1 cellular context compared by ENCODE assay signal in genomic region chr5:154700289-154700928, GRCh38.
TF ChIP-seq lines count a peak whose summit lies in the region.
"Not testable (repeated sequence)": the region's sequence is repeated elsewhere in the genome, so short reads cannot be mapped to it uniquely, and the experiment has no call there.

No MANE protein-coding gene starts in this region.

TF ChIP-seq in HepG2, 621 proteins besides CTCF, POLR2A, EP300 and RAD21:
- TF ChIP-seq FOXP1, SOX13, SOX6 (IDR thresholded peaks at IDR 0.05): not testable (repeated sequence)
- TF ChIP-seq FOXP1 (CRISPR knock-in tag; IDR thresholded peaks at IDR 0.05): peak; percentile 55; the same call in 1 of the 2 replicates
- TF ChIP-seq SP5 (CRISPR knock-in tag; IDR thresholded peaks at IDR 0.05; ENCODE audit: borderline replicate concordance, low read depth): peak; percentile 63
- peak; percentile 41; the same call in 1 of the 2 replicates for TF ChIP-seq HDAC2 (CRISPR knock-in tag; IDR thresholded peaks at IDR 0.05)
- TF ChIP-seq ZNF609 (CRISPR knock-in tag; IDR thresholded peaks at IDR 0.05; ENCODE audit: borderline replicate concordance): 0 out of 2 replicates have a peak, but pooled peaks have one; percentile 28
- TF ChIP-seq ZNF317 (CRISPR knock-in tag; IDR thresholded peaks at IDR 0.05): 0 out of 2 replicates have a peak, but pooled peaks have one; percentile 14
- TF ChIP-seq ZMYM3 (CRISPR knock-in tag; IDR thresholded peaks at IDR 0.05): peak; percentile 32; the same call in 1 of the 2 replicates
- TF ChIP-seq RXRA (CRISPR knock-in tag; IDR thresholded peaks at IDR 0.05): peak; percentile 26; the same call in 1 of the 2 replicates
- TF ChIP-seq SALL1 (CRISPR knock-in tag; IDR thresholded peaks at IDR 0.05): peak; percentile 73
- peak; percentile 42; the same call in 1 of the 2 replicates for TF ChIP-seq ZNF121 (CRISPR knock-in tag; IDR thresholded peaks at IDR 0.05)
- 0 out of 2 replicates have a peak, but pooled peaks have one; percentile 26 for TF ChIP-seq POGZ (CRISPR knock-in tag; IDR thresholded peaks at IDR 0.05)
- TF ChIP-seq SOX5 (CRISPR knock-in tag; IDR thresholded peaks at IDR 0.05; ENCODE audit: borderline replicate concordance): peak; percentile 28; the same call in 1 of the 2 replicates
- TF ChIP-seq GFI1 (CRISPR knock-in tag; IDR thresholded peaks at IDR 0.05; ENCODE audit: borderline replicate concordance): peak; percentile 27; the same call in 1 of the 2 replicates
- peak; percentile 48; the same call in 1 of the 2 replicates for TF ChIP-seq NR2F2 (IDR thresholded peaks at IDR 0.05; ENCODE audit: borderline replicate concordance, low read depth)
- TF ChIP-seq NR2C2 (CRISPR knock-in tag; IDR thresholded peaks at IDR 0.05; ENCODE audit: borderline replicate concordance): peak; percentile 50; the same call in 1 of the 2 replicates
- peak; percentile 66 for TF ChIP-seq RARA (CRISPR knock-in tag; IDR thresholded peaks at IDR 0.05)
- TF ChIP-seq HNF4A (CRISPR knock-in tag; IDR thresholded peaks at IDR 0.05): peak; percentile 50
- peak; percentile 27; the same call in 1 of the 2 replicates for TF ChIP-seq ZNF263 (CRISPR knock-in tag; IDR thresholded peaks at IDR 0.05)
- peak; percentile 74 for TF ChIP-seq ZNF770 (CRISPR knock-in tag; IDR thresholded peaks at IDR 0.05)
- TF ChIP-seq NR2F6 (IDR thresholded peaks at IDR 0.05): peak; percentile 72
- peak; percentile 88 for TF ChIP-seq NR2F6 (CRISPR knock-in tag; IDR thresholded peaks at IDR 0.05)
- TF ChIP-seq FOXO1 (CRISPR knock-in tag; IDR thresholded peaks at IDR 0.05): peak; percentile 17; the same call in 1 of the 2 replicates
- TF ChIP-seq MYC (CRISPR knock-in tag; IDR thresholded peaks at IDR 0.05; ENCODE audit: borderline replicate concordance): peak; percentile 23; the same call in 1 of the 2 replicates
- peak in 1 of 2 experiments; percentile 51; a peak in 1 of 4 replicates for TF ChIP-seq NR2F1 (CRISPR knock-in tag; IDR thresholded peaks at IDR 0.05)
- peak; percentile 63; the same call in 1 of the 2 replicates for TF ChIP-seq CEBPB (IDR thresholded peaks at IDR 0.05; ENCODE audit: borderline replicate concordance, low read depth, low read length)
- TF ChIP-seq BCL6 (CRISPR knock-in tag; IDR thresholded peaks at IDR 0.05): peak; percentile 46; the same call in 1 of the 2 replicates
- TF ChIP-seq SOX13 (CRISPR knock-in tag; conservative IDR thresholded peaks at IDR 0.05 in 1 of 2, IDR thresholded peaks at IDR 0.05 in 1 of 2): peak in 1 of 2 experiments; percentile 59; a peak in 2 of 4 replicates
- TF ChIP-seq MTA1 (CRISPR knock-in tag; IDR thresholded peaks at IDR 0.05; ENCODE audit: borderline replicate concordance): 0 out of 2 replicates have a peak, but pooled peaks have one; percentile 44
- 0 out of 2 replicates have a peak, but pooled peaks have one; percentile 25 for TF ChIP-seq ZNF788 (CRISPR knock-in tag; IDR thresholded peaks at IDR 0.05; ENCODE audit: borderline replicate concordance)
- TF ChIP-seq ARID5B (CRISPR knock-in tag; IDR thresholded peaks at IDR 0.05): peak; percentile 72
- TF ChIP-seq CEBPG (CRISPR knock-in tag; IDR thresholded peaks at IDR 0.05): peak; percentile 84
- peak; percentile 63; the same call in 1 of the 2 replicates for TF ChIP-seq FOXP4 (CRISPR knock-in tag; IDR thresholded peaks at IDR 0.05)
- TF ChIP-seq SOX6 (CRISPR knock-in tag; IDR thresholded peaks at IDR 0.05): peak; percentile 43; the same call in 1 of the 2 replicates
- TF ChIP-seq SKIL (CRISPR knock-in tag; IDR thresholded peaks at IDR 0.05; ENCODE audit: borderline replicate concordance): 0 out of 2 replicates have a peak, but pooled peaks have one; percentile 20
- peak; percentile 45; the same call in 1 of the 2 replicates for TF ChIP-seq ZBTB26 (CRISPR knock-in tag; IDR thresholded peaks at IDR 0.05; ENCODE audit: borderline replicate concordance)
TF ChIP-seq in HepG2: peak in this region for 33; not testable (repeated sequence) for 588.
